Comparison of ENCODE assay signal across 8 cellular contexts in the genomic region with DNA sequence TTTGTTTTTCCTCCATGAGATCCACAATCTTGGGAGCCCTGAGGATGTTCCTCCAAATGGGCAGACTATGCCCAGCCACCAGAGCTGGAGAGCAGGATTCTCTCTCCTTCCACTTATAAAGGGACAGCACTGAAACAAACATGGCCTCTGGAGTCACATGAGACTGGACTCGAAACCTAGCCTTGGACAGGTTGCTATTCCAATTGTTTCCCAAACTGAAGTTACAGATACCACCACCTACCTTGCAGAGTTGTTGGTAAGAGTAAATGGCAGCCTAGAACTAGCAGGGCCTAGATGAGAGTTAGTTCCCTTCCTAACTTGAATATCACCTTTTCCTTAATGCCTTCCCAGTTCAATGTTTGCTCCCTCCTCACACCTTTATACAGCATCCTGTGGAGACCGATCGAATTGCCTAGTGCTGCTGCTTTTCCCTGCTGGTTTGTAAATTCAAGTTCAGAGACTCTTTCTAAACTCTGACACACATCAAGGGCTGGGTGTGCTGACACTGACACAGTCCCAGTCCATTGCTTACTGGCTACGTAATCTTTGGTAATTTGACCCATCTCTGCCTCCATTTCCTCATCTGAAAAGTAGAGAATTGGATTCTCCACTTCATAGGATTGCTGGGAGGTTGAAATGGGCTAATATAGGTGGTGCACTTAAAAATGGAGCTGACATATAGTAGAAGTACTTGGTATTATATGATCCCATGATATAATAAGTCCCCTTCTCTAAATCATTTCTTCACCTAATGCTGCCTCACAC. TPM values are rescaled to one million over a fixed set of nuclear protein-coding genes. Genes with fewer than 3 reads are reported as not detected.
DNase-seq lines count a peak whose midpoint lies in the region; ATAC-seq and TF ChIP-seq lines count a peak whose summit lies in the region.

No MANE protein-coding gene starts in this region.

- H3K9ac ChIP-seq in muscle layer of colon (ENCODE audit: low read length) = peak overlapping the region; percentile 21

- no peaks in the 10 kb centered on the region for H3K9me3 Mint-ChIP-seq in stimulated activated naive CD8-positive, alpha-beta T cell treated with anti-CD3 and anti-CD28 coated beads, Interleukin-15, Interleukin-2, amounts not matched to agents 100 ng/mL and 50 ng/mL, for 24 hours
- H3K9me3 Mint-ChIP-seq in activated naive CD8-positive, alpha-beta T cell treated with anti-CD3 and anti-CD28 coated beads, Interleukin-2, amount 50 U/mL, for 24 hours = no peaks in the 10 kb centered on the region

- no peak for TF ChIP-seq POLR2A in lower leg skin (IDR thresholded peaks at IDR 0.05)

- peaks cover 26% of the 10 kb centered on the region for H3K36me3 Mint-ChIP-seq in stimulated activated naive CD8-positive, alpha-beta T cell treated with anti-CD3 and anti-CD28 coated beads, Interleukin-15, Interleukin-2, amounts not matched to agents 100 ng/mL and 50 ng/mL, for 24 hours (ENCODE audit: low read depth)
- peaks cover 27% of the 10 kb centered on the region for H3K36me3 Mint-ChIP-seq in activated naive CD8-positive, alpha-beta T cell treated with anti-CD3 and anti-CD28 coated beads, Interleukin-2, amount 50 U/mL, for 24 hours (ENCODE audit: low read depth)

- H3K27ac Mint-ChIP-seq in stimulated activated naive CD8-positive, alpha-beta T cell treated with anti-CD3 and anti-CD28 coated beads, Interleukin-15, Interleukin-2, amounts not matched to agents 100 ng/mL and 50 ng/mL, for 24 hours = peak overlapping the region; percentile 61
- H3K27ac Mint-ChIP-seq in activated naive CD8-positive, alpha-beta T cell treated with anti-CD3 and anti-CD28 coated beads, Interleukin-2, amount 50 U/mL, for 24 hours = peak overlapping the region; percentile 97

- no peak for DNase-seq in stimulated activated naive CD8-positive, alpha-beta T cell treated with anti-CD3 and anti-CD28 coated beads, Interleukin-15, Interleukin-2, amounts not matched to agents 100 U/mL and 50 U/mL, for 24 hours
- DNase-seq in activated naive CD8-positive, alpha-beta T cell treated with anti-CD3 and anti-CD28 coated beads, Interleukin-2, amount 50 U/mL, for 24 hours = no peak
- DNase-seq in lower leg skin (ENCODE audit: low spot score in 2 of 2) = no peak

- H3K4me3 Mint-ChIP-seq in stimulated activated naive CD8-positive, alpha-beta T cell treated with anti-CD3 and anti-CD28 coated beads, Interleukin-15, Interleukin-2, amounts not matched to agents 100 ng/mL and 50 ng/mL, for 24 hours = peak overlapping the region; percentile 99
- H3K4me3 Mint-ChIP-seq in activated naive CD8-positive, alpha-beta T cell treated with anti-CD3 and anti-CD28 coated beads, Interleukin-2, amount 50 U/mL, for 24 hours = peak overlapping the region; percentile 98

- H3K27me3 ChIP-seq in muscle layer of colon (ENCODE audit: control insufficient read depth in 1 of 2, insufficient read depth in 2 of 2, low read length in 2 of 2) = no peaks in the 10 kb centered on the region

- H3K4me3 ChIP-seq in muscle layer of colon (ENCODE audit: low read depth in 1 of 2, low read length in 2 of 2) (no peak overlapping the region), lower leg skin (ENCODE audit: low read depth, poor library complexity, severe bottlenecking) (no peak overlapping the region)

- peaks cover 34% of the 10 kb centered on the region for H3K4me1 Mint-ChIP-seq in stimulated activated naive CD8-positive, alpha-beta T cell treated with anti-CD3 and anti-CD28 coated beads, Interleukin-15, Interleukin-2, amounts not matched to agents 100 ng/mL and 50 ng/mL, for 24 hours (ENCODE audit: low read depth)
- peaks cover 30% of the 10 kb centered on the region for H3K4me1 Mint-ChIP-seq in activated naive CD8-positive, alpha-beta T cell treated with anti-CD3 and anti-CD28 coated beads, Interleukin-2, amount 50 U/mL, for 24 hours

- H3K27ac ChIP-seq in muscle layer of colon (ENCODE audit: low read depth, low read length) = no peak overlapping the region

- no peak for TF ChIP-seq CTCF in lower leg skin (IDR thresholded peaks at IDR 0.05)

- no peaks in the 10 kb centered on the region for H3K36me3 ChIP-seq in muscle layer of colon (ENCODE audit: insufficient read depth, low read length)

- H3K4me1 ChIP-seq in muscle layer of colon (ENCODE audit: insufficient read depth, low read length) = peaks cover 32% of the 10 kb centered on the region

- WGBS in lower leg skin, 2 donors = 66 to 77% methylated on average over 4 of the region's 4 CpGs

- intact Hi-C loops in lower leg skin (cut with DNase I; ENCODE audit: low total_unique reads) = no loop called here

- ATAC-seq in stimulated activated naive CD8-positive, alpha-beta T cell treated with anti-CD3 and anti-CD28 coated beads, Interleukin-15, Interleukin-2, amounts not matched to agents 100 U/mL and 50 U/mL, for 24 hours = no peak
- ATAC-seq in activated naive CD8-positive, alpha-beta T cell treated with anti-CD3 and anti-CD28 coated beads, Interleukin-2, amount 50 U/mL, for 24 hours = no peak
- ATAC-seq in GM19324 (IDR thresholded peaks at IDR 0.05; ENCODE audit: low FRiP score, unreplicated experiment) (no peak), HG03460 (IDR thresholded peaks at IDR 0.05; ENCODE audit: unreplicated experiment) (no peak), GM19467 (IDR thresholded peaks at IDR 0.05; ENCODE audit: unreplicated experiment) (no peak)

- H3K27me3 Mint-ChIP-seq in stimulated activated naive CD8-positive, alpha-beta T cell treated with anti-CD3 and anti-CD28 coated beads, Interleukin-15, Interleukin-2, amounts not matched to agents 100 ng/mL and 50 ng/mL, for 24 hours = no peaks in the 10 kb centered on the region
- H3K27me3 Mint-ChIP-seq in activated naive CD8-positive, alpha-beta T cell treated with anti-CD3 and anti-CD28 coated beads, Interleukin-2, amount 50 U/mL, for 24 hours = no peaks in the 10 kb centered on the region

- no peaks in the 10 kb centered on the region for H3K9me3 ChIP-seq in muscle layer of colon (ENCODE audit: low read length)

RNA-seq across cellular contexts. Expression of gene IMP3, which starts 2.6 kb away (rescaled TPM):
- 100 to 1,000 TPM; 161 to 204 (median 185) TPM for total RNA-seq in lower leg skin

RNA-seq across cellular contexts. Expression of gene SNX33, which starts 10.3 kb away (rescaled TPM):
- total RNA-seq in lower leg skin = 10 to 100 TPM; 24.8 to 40.5 (median 35.5) TPM

RNA-seq across cellular contexts. Expression of gene SNUPN, which starts 11.9 kb away (rescaled TPM):
- 10 to 100 TPM; 16.5 to 19.7 (median 18.1) TPM for total RNA-seq in lower leg skin

RNA-seq across cellular contexts. Expression of gene PTPN9, which starts 58.3 kb away (rescaled TPM):
- 10 to 100 TPM in 3 of 4 donors, 1 to 10 TPM in 1; 7.3 to 15.5 (median 10.8) TPM for total RNA-seq in lower leg skin
